8 cellular contexts compared by ENCODE assay signal in the genomic region with DNA sequence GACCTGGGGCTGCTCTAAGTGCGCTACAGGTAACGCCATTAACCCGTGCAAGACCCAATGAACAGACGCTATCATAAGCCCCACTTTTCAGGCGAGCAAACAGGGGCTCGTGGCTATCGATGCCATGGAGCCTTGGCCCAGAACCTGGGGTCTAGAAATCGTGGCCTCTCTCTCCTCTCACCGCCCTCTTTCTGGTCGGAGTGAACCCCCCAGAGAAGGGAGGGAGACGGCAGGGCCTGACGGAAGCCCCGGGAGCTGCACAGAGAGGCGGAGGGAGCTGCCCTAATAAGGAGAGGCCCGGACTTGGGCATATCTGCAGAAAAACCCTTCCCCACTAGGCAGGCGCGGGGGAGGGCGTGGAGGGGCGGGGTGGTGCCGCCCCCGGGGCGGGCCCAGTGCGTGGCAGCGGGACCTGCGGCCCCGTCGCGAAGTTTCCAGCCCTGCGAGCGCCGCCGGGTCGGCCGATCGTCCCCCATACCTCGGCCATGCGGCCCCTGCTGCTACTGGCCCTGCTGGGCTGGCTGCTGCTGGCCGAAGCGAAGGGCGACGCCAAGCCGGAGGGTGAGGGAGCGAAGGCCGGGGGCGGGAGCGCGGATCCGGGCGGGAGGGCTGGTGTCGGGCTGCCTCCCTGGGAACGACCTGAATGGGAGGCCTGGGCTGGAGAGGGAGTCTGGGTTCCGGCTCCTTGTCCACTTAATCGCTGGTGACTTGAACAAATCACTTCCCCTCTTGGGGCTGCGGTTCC. TPM values are rescaled to one million over a fixed set of nuclear protein-coding genes. Genes with fewer than 3 reads are reported as not detected.
DNase-seq lines count a peak whose midpoint lies in the region; ATAC-seq and TF ChIP-seq lines count a peak whose summit lies in the region.

A gene (plus strand): TSS at position 423 of the 745 bp plus-strand sequence. CDS start 63 bp downstream, at position 486.

- H2BK120ac ChIP-seq in neuronal stem cell (ENCODE audit: low read depth, low read length) = peak within 1 kb of the TSS; percentile 91

- no peaks in the 10 kb centered on the region; the same call in 1 of the 2 replicates for H3K36me3 ChIP-seq in GM23338 (ENCODE audit: insufficient read depth)
- H3K36me3 ChIP-seq in SJCRH30 = no peaks in the 10 kb centered on the region
- H3K36me3 ChIP-seq in neuronal stem cell (replicated peaks in 1 of 2; ENCODE audit: control insufficient read depth in 2 of 2, insufficient read depth in 2 of 2, low read length in 2 of 2) = peaks cover 3 to 5% of the 10 kb centered on the region in 2 donors

- H3K9ac ChIP-seq in neuronal stem cell (ENCODE audit: low read depth, low read length, poor library complexity) = peak within 1 kb of the TSS; percentile 91

- peak within 1 kb of the TSS; percentile 69 for H2BK5ac ChIP-seq in neuronal stem cell (ENCODE audit: low read length)

- H3K9me2 ChIP-seq in GM23338 (ENCODE audit: insufficient read depth) = no peaks in the 10 kb centered on the region

- peak within 1 kb of the TSS; percentile 99 for H3K23ac ChIP-seq in neuronal stem cell (ENCODE audit: low read depth, low read length, poor library complexity)

- no peaks in the 10 kb centered on the region for H3K9me3 ChIP-seq in SJCRH30 (replicated peaks)
- H3K9me3 ChIP-seq in neuronal stem cell (replicated peaks in 1 of 2; ENCODE audit: control insufficient read depth in 2 of 2, insufficient read depth in 1 of 2, low read depth in 1 of 2, low read length in 2 of 2) = no peaks in the 10 kb centered on the region

- H2BK15ac ChIP-seq in neuronal stem cell (ENCODE audit: low read length) = peak within 1 kb of the TSS; percentile 8

- peak; percentile 92 for DNase-seq in EH (ENCODE audit: low read depth)
- peak; percentile 82 for DNase-seq in GM23338 (ENCODE audit: low spot score)
- peak; percentile 86 for DNase-seq in LHCN-M2 (ENCODE audit: low read depth)
- DNase-seq in SJCRH30 = peak; percentile 94
- peak; percentile 83 for DNase-seq in activated gamma-delta T cell treated with anti-CD3 and anti-CD28 coated beads, Interleukin-2, amount 50 U/mL, for 16 hours (ENCODE audit: low read depth)
- DNase-seq in foreskin melanocyte = peak; percentile 81
- peak; percentile 62 for DNase-seq in neuronal stem cell (ENCODE audit: low spot score)
- DNase-seq in stromal cell of bone marrow (ENCODE audit: low read depth) = peak; percentile 72

- H2BK12ac ChIP-seq in neuronal stem cell (ENCODE audit: low read length) = peak within 1 kb of the TSS; percentile 84

- peak within 1 kb of the TSS; percentile 91 for H2AK5ac ChIP-seq in neuronal stem cell (ENCODE audit: low read depth, low read length)

- no peaks in the 10 kb centered on the region for H3K9me3 Mint-ChIP-seq in GM23338

- peaks cover 4% of the 10 kb centered on the region; the same call in 1 of the 2 replicates for H3F3A ChIP-seq in GM23338 (replicated peaks; ENCODE audit: low read depth)

- no CpG with 5 or more reads among the region's 54 CpGs for WGBS in neuronal stem cell (ENCODE audit: extremely low coverage in 2 of 2, insufficient read length in 2 of 2, insufficient replicate concordance in 1 of 2), 2 donors

- peak within 1 kb of the TSS; percentile 79 for H3K4me3 Mint-ChIP-seq in GM23338

- H3K18ac ChIP-seq in neuronal stem cell (ENCODE audit: low read length) = peak within 1 kb of the TSS; percentile 90

- ATAC-seq in GM23338 = peak; percentile 92

- H3K4ac ChIP-seq in neuronal stem cell (ENCODE audit: low read length) = no peak within 1 kb of the TSS

- no peaks in the 10 kb centered on the region for H3K27me3 ChIP-seq in GM23338 (ENCODE audit: insufficient read depth)
- H3K27me3 ChIP-seq in SJCRH30 = no peaks in the 10 kb centered on the region
- no peaks in the 10 kb centered on the region for H3K27me3 ChIP-seq in neuronal stem cell (ENCODE audit: control insufficient read depth in 3 of 3, insufficient read depth in 3 of 3, low read depth in 1 of 3, low read length in 3 of 3)

- H3K27ac Mint-ChIP-seq in GM23338 = peak within 1 kb of the TSS; percentile 93

- H3K79me1 ChIP-seq in neuronal stem cell (ENCODE audit: low read depth, low read length) = no peaks in the 10 kb centered on the region

- H3K27ac ChIP-seq in GM23338 (ENCODE audit: low read depth) = peak within 1 kb of the TSS; percentile 90
- peak within 1 kb of the TSS; percentile 67 for H3K27ac ChIP-seq in SJCRH30
- peak within 1 kb of the TSS; percentile 62 for H3K27ac ChIP-seq in neuronal stem cell (replicated peaks; ENCODE audit: low read length)

- H3K4me2 ChIP-seq in GM23338 = peak within 1 kb of the TSS; percentile 86
- peak within 1 kb of the TSS; percentile 89 for H3K4me2 ChIP-seq in neuronal stem cell (ENCODE audit: insufficient read depth, low read length, poor library complexity, severe bottlenecking)

- H3K4me1 ChIP-seq in GM23338 (ENCODE audit: insufficient read depth) = peaks cover 11% of the 10 kb centered on the region; the same call in 1 of the 2 replicates
- peaks cover 21% of the 10 kb centered on the region for H3K4me1 ChIP-seq in SJCRH30
- H3K4me1 ChIP-seq in neuronal stem cell (ENCODE audit: control insufficient read depth in 2 of 2, insufficient read depth in 1 of 2, low read depth in 1 of 2, low read length in 2 of 2) = peaks cover 13 to 16% of the 10 kb centered on the region in 2 donors

- 0 out of 3 replicates have a peak, but pooled peaks cover 2% of the 10 kb centered on the region for H3K36me3 Mint-ChIP-seq in GM23338 (ENCODE audit: low read depth)

- H4K8ac ChIP-seq in neuronal stem cell (ENCODE audit: low read depth, low read length) = peak within 1 kb of the TSS; percentile 24

- 0 out of 2 replicates have a peak, but pooled peaks cover 4% of the 10 kb centered on the region for H3K79me2 ChIP-seq in GM23338 (replicated peaks; ENCODE audit: insufficient read depth)

- H4K91ac ChIP-seq in neuronal stem cell (ENCODE audit: low read depth, low read length, poor library complexity) = no peak within 1 kb of the TSS

- peaks cover 16% of the 10 kb centered on the region for H3K27me3 Mint-ChIP-seq in GM23338 (ENCODE audit: insufficient read depth, low read depth, poor library complexity)

- H3K4me1 Mint-ChIP-seq in GM23338 = peaks cover 15% of the 10 kb centered on the region

- TF ChIP-seq CTCF in GM23338 (conservative IDR thresholded peaks at IDR 0.05; ENCODE audit: low read depth in 2 of 2) = no peak

- H4K20me1 ChIP-seq in GM23338 (replicated peaks; ENCODE audit: insufficient read depth) = no peaks in the 10 kb centered on the region

- peak within 1 kb of the TSS; percentile 94 for H2AFZ ChIP-seq in GM23338
- H2AFZ ChIP-seq in neuronal stem cell (ENCODE audit: low read length) = peak within 1 kb of the TSS; percentile 90

- peak within 1 kb of the TSS; percentile 64 for H3K4me3 ChIP-seq in GM23338
- H3K4me3 ChIP-seq in SJCRH30 = peak within 1 kb of the TSS; percentile 79
- H3K4me3 ChIP-seq in neuronal stem cell (ENCODE audit: low read length in 2 of 2) = peak within 1 kb of the TSS; percentile 51 to 89

- H3K14ac ChIP-seq in neuronal stem cell (ENCODE audit: low read length) = peak within 1 kb of the TSS; percentile 56

TF ChIP-seq in GM23338, 12 proteins besides CTCF, POLR2A, EP300 and RAD21:
- TF ChIP-seq POLR2AphosphoS5 (IDR thresholded peaks at IDR 0.05; ENCODE audit: low read depth) (peak; percentile 83), ZNF114 (CRISPR knock-in tag; IDR thresholded peaks at IDR 0.05) (no peak)
- TF ChIP-seq, protein P1, sequence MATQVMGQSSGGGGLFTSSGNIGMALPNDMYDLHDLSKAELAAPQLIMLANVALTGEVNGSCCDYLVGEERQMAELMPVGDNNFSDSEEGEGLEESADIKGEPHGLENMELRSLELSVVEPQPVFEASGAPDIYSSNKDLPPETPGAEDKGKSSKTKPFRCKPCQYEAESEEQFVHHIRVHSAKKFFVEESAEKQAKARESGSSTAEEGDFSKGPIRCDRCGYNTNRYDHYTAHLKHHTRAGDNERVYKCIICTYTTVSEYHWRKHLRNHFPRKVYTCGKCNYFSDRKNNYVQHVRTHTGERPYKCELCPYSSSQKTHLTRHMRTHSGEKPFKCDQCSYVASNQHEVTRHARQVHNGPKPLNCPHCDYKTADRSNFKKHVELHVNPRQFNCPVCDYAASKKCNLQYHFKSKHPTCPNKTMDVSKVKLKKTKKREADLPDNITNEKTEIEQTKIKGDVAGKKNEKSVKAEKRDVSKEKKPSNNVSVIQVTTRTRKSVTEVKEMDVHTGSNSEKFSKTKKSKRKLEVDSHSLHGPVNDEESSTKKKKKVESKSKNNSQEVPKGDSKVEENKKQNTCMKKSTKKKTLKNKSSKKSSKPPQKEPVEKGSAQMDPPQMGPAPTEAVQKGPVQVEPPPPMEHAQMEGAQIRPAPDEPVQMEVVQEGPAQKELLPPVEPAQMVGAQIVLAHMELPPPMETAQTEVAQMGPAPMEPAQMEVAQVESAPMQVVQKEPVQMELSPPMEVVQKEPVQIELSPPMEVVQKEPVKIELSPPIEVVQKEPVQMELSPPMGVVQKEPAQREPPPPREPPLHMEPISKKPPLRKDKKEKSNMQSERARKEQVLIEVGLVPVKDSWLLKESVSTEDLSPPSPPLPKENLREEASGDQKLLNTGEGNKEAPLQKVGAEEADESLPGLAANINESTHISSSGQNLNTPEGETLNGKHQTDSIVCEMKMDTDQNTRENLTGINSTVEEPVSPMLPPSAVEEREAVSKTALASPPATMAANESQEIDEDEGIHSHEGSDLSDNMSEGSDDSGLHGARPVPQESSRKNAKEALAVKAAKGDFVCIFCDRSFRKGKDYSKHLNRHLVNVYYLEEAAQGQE (IDR thresholded peaks at IDR 0.05; ENCODE audit: unreplicated experiment) = no peak

RNA-seq across cellular contexts. Expression of the gene that starts here (rescaled TPM):
- 56.3 and 62.9 TPM in 2 replicates for total RNA-seq in GM23338 (2014; rRNA removed; shearing (Covaris generic))
- polyA plus RNA-seq in GM23338 (2016; fragmentation: Nextera tagmentation; extraction: Ambion mirVana) = 22.4 and 23.3 TPM in 2 replicates
- total RNA-seq in LHCN-M2 (2014; rRNA removed) = 355 and 458 TPM in 2 replicates
- polyA plus RNA-seq in LHCN-M2 (2012) = 181 TPM
- total RNA-seq in SJCRH30 (2014; rRNA removed; shearing (Covaris generic)) = 138 and 142 TPM in 2 replicates
- 32.4 TPM for polyA plus RNA-seq in neuronal stem cell (2013, experiment 1 of 2)
- 31.9 TPM for polyA plus RNA-seq in neuronal stem cell (2013, experiment 2 of 2)

Comparison
In these comparisons a context has a peak if more than half of its experiments do, and no peak if none do; other contexts are left out.
1. Peak in every context shown above with its lines: DNase-seq, ATAC-seq, H3K4me3 ChIP-seq and H3K27ac ChIP-seq.